In genomic region chr17:37825851-37826250, GRCh38 we compare ENCODE assay signal across 13 cellular contexts.
A peak's percentile ranks its signal among the peaks of the same experiment; 100 is the strongest.
DNase-seq lines count a peak whose midpoint lies in the region; ATAC-seq, FAIRE-seq and TF ChIP-seq lines count a peak whose summit lies in the region.
"Had no signal": no experiment of that assay in that cellular context is flagged by ENCODE, and none has a peak within 500 bp of the region (broad histone marks: within the 10 kb centered on the region; RNA-seq: fewer than 3 reads in every experiment).

No MANE protein-coding gene starts in this region.

- H2AFZ ChIP-seq in OCI-LY1 (ENCODE audit: low read length) (no peak overlapping the region), K562 (ENCODE audit: low read depth, low read length) (0 out of 2 replicates have a peak overlapping the region, but pooled peaks have one; percentile 25)

- H3K4me3 ChIP-seq in OCI-LY1 (ENCODE audit: low read depth, low read length, poor library complexity, severe bottlenecking) (no peak overlapping the region), K562 (no peak overlapping the region), BE2C (ENCODE audit: low read depth, low read length) (no peak overlapping the region)

- H3K4me2 ChIP-seq in OCI-LY1 (ENCODE audit: low read length), result no peak overlapping the region
- H3K4me2 ChIP-seq in K562 (ENCODE audit: insufficient read depth, low read length), result no peak overlapping the region
- H3K4me2 ChIP-seq: KMS-11 had no signal

- H3K27ac Mint-ChIP-seq in CD14-positive monocyte, result peak overlapping the region in 6 of 7 donors; percentile 74 to 94 (median 88)
- peak overlapping the region; percentile 65 for H3K27ac Mint-ChIP-seq in neural crest cell (ENCODE audit: unreplicated experiment)
- H3K27ac Mint-ChIP-seq: T-cell had no signal

- no peak for TF ChIP-seq POLR2A in K562 (conservative IDR thresholded peaks at IDR 0.05)

- H3K36me3 Mint-ChIP-seq in CD14-positive monocyte (no peaks in the 10 kb centered on the region), neural crest cell (ENCODE audit: low read depth) (no peaks in the 10 kb centered on the region)
- H3K36me3 Mint-ChIP-seq: T-cell had no signal

- no TSS peak for BruUV-seq in K562 (replicated peaks; lab: Mats Ljungman, UMichigan)

- FAIRE-seq in K562 (lab: Jason Lieb, UNC), result no peak
- FAIRE-seq: GM12892 had no signal

- H3K9me3 Mint-ChIP-seq in CD14-positive monocyte (peaks cover 0 to 1% (median 0%) of the 10 kb centered on the region in 7 donors), neural crest cell (no peaks in the 10 kb centered on the region)
- H3K9me3 Mint-ChIP-seq: T-cell had no signal

- H3K9me3 ChIP-seq in OCI-LY1 (ENCODE audit: low read length) (no peaks in the 10 kb centered on the region), K562 (replicated peaks; ENCODE audit: control insufficient read depth, insufficient read depth, low read depth, low read length) (no peaks in the 10 kb centered on the region), BE2C (no peaks in the 10 kb centered on the region)

- H3K9ac ChIP-seq in OCI-LY1 (ENCODE audit: low read length) (no peak overlapping the region), K562 (ENCODE audit: insufficient read depth in 1 of 2, low read depth in 2 of 2, low read length in 2 of 2) (no peak overlapping the region)
- H3K9ac ChIP-seq: KMS-11 had no signal

- H3K4me1 ChIP-seq in OCI-LY1 (ENCODE audit: insufficient read depth, low read length, severe bottlenecking) (peaks cover 75% of the 10 kb centered on the region), K562 (replicated peaks in 1 of 2; ENCODE audit: control insufficient read depth in 2 of 2, insufficient read depth in 2 of 2, low read length in 2 of 2) (peaks cover 8 to 30% of the 10 kb centered on the region in 2 experiments), BE2C (no peaks in the 10 kb centered on the region)

- no peak for TF ChIP-seq CTCF in CD14-positive monocyte (IDR thresholded peaks at IDR 0.05)
- no peak for TF ChIP-seq CTCF in OCI-LY1 (IDR thresholded peaks at IDR 0.05; ENCODE audit: low read length)
- TF ChIP-seq CTCF in K562 (IDR thresholded peaks at IDR 0.05 in 2 of 3, conservative IDR thresholded peaks at IDR 0.05 in 1 of 3; ENCODE audit: insufficient read depth in 2 of 3, low read depth in 1 of 3, low read length in 3 of 3), result no peak
- TF ChIP-seq CTCF in neural crest cell (conservative IDR thresholded peaks at IDR 0.05), result no peak
- TF ChIP-seq CTCF in BE2C (IDR thresholded peaks at IDR 0.05; ENCODE audit: low read depth, low read length), result no peak

- no peaks in the 10 kb centered on the region for H4K20me1 ChIP-seq in OCI-LY1 (ENCODE audit: insufficient read depth, low read length)
- H4K20me1 ChIP-seq in K562 (replicated peaks; ENCODE audit: control insufficient read depth, insufficient read depth, low read length), result no peaks in the 10 kb centered on the region

- H3K27ac ChIP-seq in OCI-LY1 (ENCODE audit: low read depth, low read length, poor library complexity, severe bottlenecking) (peak overlapping the region; percentile 84), K562 (ENCODE audit: extremely low read depth, low read depth, low read length) (no peak overlapping the region)
- H3K27ac ChIP-seq: KMS-11 had no signal

- H3K79me2 ChIP-seq in OCI-LY1 (ENCODE audit: insufficient read depth, low read length) (no peaks in the 10 kb centered on the region), K562 (ENCODE audit: control insufficient read depth, insufficient read depth, low read length) (no peaks in the 10 kb centered on the region)

- intact Hi-C loops in CD14-positive monocyte (cut with micrococcal nuclease) (no loop called here), K562 (cut with micrococcal nuclease) (no loop called here)

- no peak for ATAC-seq in K562
- ATAC-seq: T-cell had no signal

- no peak for TF ChIP-seq EP300 in K562 (IDR thresholded peaks at IDR 0.05; ENCODE audit: low read length)

- POLR2A ChIA-PET in K562 (lab: Yijun Ruan, JAX), result no interaction called here

- no peak for TF ChIP-seq RAD21 in K562 (CRISPR knock-in tag; conservative IDR thresholded peaks at IDR 0.05 in 1 of 2, IDR thresholded peaks at IDR 0.05 in 1 of 2)

- no peaks in the 10 kb centered on the region for H3K36me3 ChIP-seq in OCI-LY1 (ENCODE audit: insufficient read depth, low read length)
- H3K36me3 ChIP-seq in K562 (ENCODE audit: control insufficient read depth, insufficient read depth, low read length), result no peaks in the 10 kb centered on the region
- no peaks in the 10 kb centered on the region for H3K36me3 ChIP-seq in BE2C

- CTCF ChIA-PET in K562 (lab: Yijun Ruan, JAX; ENCODE audit: low intra/inter-chr PET ratio), result no interaction called here

- H3K27me3 ChIP-seq in OCI-LY1 (ENCODE audit: insufficient read depth, low read length), result no peaks in the 10 kb centered on the region
- H3K27me3 ChIP-seq in K562 (ENCODE audit: control insufficient read depth in 2 of 2, insufficient read depth in 2 of 2, low read length in 2 of 2), result peaks cover 0 to 7% of the 10 kb centered on the region in 2 experiments; a peak in 1 of 5 replicates
- no peaks in the 10 kb centered on the region for H3K27me3 ChIP-seq in BE2C

- peak overlapping the region; percentile 24 to 57 for H3K4me3 Mint-ChIP-seq in CD14-positive monocyte
- H3K4me3 Mint-ChIP-seq in neural crest cell, result no peak overlapping the region
- H3K4me3 Mint-ChIP-seq: T-cell had no signal

- 0 out of 2 replicates have a peak, but pooled peaks cover 5% of the 10 kb centered on the region for H3F3A ChIP-seq in OCI-LY1 (ENCODE audit: insufficient read depth, low read length)

- DNase-seq in CD14-positive monocyte (ENCODE audit: low spot score) (no peak), K562 (ENCODE audit: extremely low read depth in 1 of 4, low spot score in 3 of 4) (no peak), neural crest cell (ENCODE audit: low read depth, low spot score) (no peak), inferior parietal cortex (ENCODE audit: extremely low spot score) (no peak), BE2C (no peak)
- no peak for DNase-seq in activated effector memory CD4-positive, alpha-beta T cell treated with Interleukin-2 at 50 U/mL for 16 hours
- DNase-seq: DND-41, GOT3, NCI-H1092 had no signal

- WGBS in K562 (ENCODE audit: insufficient coverage, low coverage, missing lambda C conversion rate), result 15% methylated on average over 2 of the region's 2 CpGs

- no peaks in the 10 kb centered on the region for H3K9me1 ChIP-seq in K562 (ENCODE audit: control insufficient read depth, insufficient read depth, low read length)

- H3K27me3 Mint-ChIP-seq in CD14-positive monocyte (ENCODE audit: low read depth in 3 of 3) (peaks cover 0 to 1% (median 0%) of the 10 kb centered on the region in 3 donors), neural crest cell (ENCODE audit: low read depth) (no peaks in the 10 kb centered on the region)

- H3K4me1 Mint-ChIP-seq in CD14-positive monocyte, result peaks cover 81% of the 10 kb centered on the region
- H3K4me1 Mint-ChIP-seq in neural crest cell, result peaks cover 10% of the 10 kb centered on the region

- no peaks in the 10 kb centered on the region for H3K9me2 ChIP-seq in OCI-LY1 (ENCODE audit: low read depth, low read length)

- in situ Hi-C loops in K562 (cut with MboI), result no loop called here

TF ChIP-seq in K562, 482 proteins besides CTCF, POLR2A, EP300 and RAD21 (continues in another document):
- TF ChIP-seq TBL1XR1 (IDR thresholded peaks at IDR 0.05; ENCODE audit: low read length in 2 of 2) (no peak), ARID3A (IDR thresholded peaks at IDR 0.05; ENCODE audit: borderline replicate concordance, low read depth, low read length) (no peak), GTF2F1 (IDR thresholded peaks at IDR 0.05; ENCODE audit: low read depth, low read length) (no peak), ZNF124 (CRISPR knock-in tag; IDR thresholded peaks at IDR 0.05) (no peak), FOXM1 (IDR thresholded peaks at IDR 0.05; ENCODE audit: low read depth) (no peak), FOXM1 (CRISPR knock-in tag; IDR thresholded peaks at IDR 0.05; ENCODE audit: low read depth) (no peak), CXXC5 (CRISPR knock-in tag; IDR thresholded peaks at IDR 0.05) (no peak), ELK3 (CRISPR knock-in tag; IDR thresholded peaks at IDR 0.05) (no peak), NCOA1 (IDR thresholded peaks at IDR 0.05; ENCODE audit: low read depth) (no peak), NUFIP1 (IDR thresholded peaks at IDR 0.05; ENCODE audit: partially characterized antibody) (no peak), ELF4 (CRISPR knock-in tag; IDR thresholded peaks at IDR 0.05) (no peak)
